ENCODE assay signal across 8 cellular contexts in the genomic region with DNA sequence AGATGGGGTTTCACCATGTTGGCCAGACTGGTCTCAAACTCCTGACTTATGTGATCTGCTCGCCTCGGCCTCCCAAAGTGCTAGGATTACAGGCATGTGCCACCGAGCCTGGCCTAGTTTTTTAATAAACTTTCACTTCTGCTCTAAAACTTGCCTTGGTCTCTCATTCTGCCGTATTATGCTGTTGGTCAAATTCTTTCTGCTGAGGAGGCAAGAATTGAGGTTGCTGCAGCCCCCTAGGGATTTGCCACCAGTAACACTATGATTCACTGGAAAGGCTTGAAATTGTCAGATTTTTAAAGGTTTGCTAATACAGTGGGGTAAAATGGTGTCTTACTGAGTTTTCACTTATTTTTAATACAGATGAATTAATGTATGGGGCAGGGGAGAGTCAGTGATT. TPM values are rescaled to one million over a fixed set of nuclear protein-coding genes. Genes with fewer than 3 reads are reported as not detected.
DNase-seq lines count a peak whose midpoint lies in the region; ATAC-seq and FAIRE-seq lines count a peak whose summit lies in the region.
"Not testable (repeated sequence)": the region's sequence is repeated elsewhere in the genome, so short reads cannot be mapped to it uniquely, and the experiment has no call there.

No MANE protein-coding gene starts in this region.

- peak; percentile 45 for FAIRE-seq in GM18507 (lab: Jason Lieb, UNC)

- H3K9me2 ChIP-seq in GM23248 (ENCODE audit: insufficient read depth), result not testable (repeated sequence)

- intact Hi-C loops in sciatic nerve (cut with DNase I), result not testable (repeated sequence)

- not testable (repeated sequence) for H3K27me3 ChIP-seq in GM23248 (replicated peaks; ENCODE audit: insufficient read depth); adipocyte (replicated peaks; ENCODE audit: control insufficient read depth, insufficient read depth, low read length)

- H3K4me2 ChIP-seq in GM23248 (ENCODE audit: unreplicated experiment), result peak overlapping the region; percentile 62

- not testable (repeated sequence) for H3K36me3 ChIP-seq in GM23248 (ENCODE audit: low read depth); adipocyte (ENCODE audit: control insufficient read depth, insufficient read depth, low read length, severe bottlenecking)

- not testable (repeated sequence) for H3K79me2 ChIP-seq in GM23248 (ENCODE audit: insufficient read depth)

- H3K9ac ChIP-seq in GM23248, result not testable (repeated sequence)
- H3K9ac ChIP-seq in adipocyte (ENCODE audit: low read length), result peak overlapping the region; percentile 74

- peak overlapping the region; percentile 75 for H2AFZ ChIP-seq in GM23248

- 55 to 58% methylated on average over 4 of the region's 4 CpGs for WGBS in GM23248 (ENCODE audit: low coverage in 1 of 2, low lambda C conversion rate in 2 of 2, missing lambda C conversion rate in 2 of 2), 2 experiments

- DNase-seq in GM18507 (ENCODE audit: extremely low spot score, insufficient read length, low read depth); sciatic nerve (ENCODE audit: low spot score): not testable (repeated sequence)
- DNase-seq in GM23248 (peak; percentile 63), adipocyte (ENCODE audit: low read depth) (peak; percentile 28), fibroblast of gingiva (ENCODE audit: low read depth) (peak; percentile 35)

- not testable (repeated sequence) for H3K4me1 ChIP-seq in GM23248 (ENCODE audit: insufficient read depth); adipocyte (ENCODE audit: control insufficient read depth, insufficient read depth, low read length)

- not testable (repeated sequence) for H3K27ac ChIP-seq in GM23248

- in situ Hi-C loops in GM23248 (cut with MboI), result loop anchor here (10.0 kb wide), 1 partner anchor 172 kb away; no protein-coding TSS in a partner anchor

- ATAC-seq in GM19351 (IDR thresholded peaks at IDR 0.05; ENCODE audit: unreplicated experiment) (peak; percentile 66), HG03064 (IDR thresholded peaks at IDR 0.05; ENCODE audit: low read depth, unreplicated experiment) (peak; percentile 74), HG03460 (IDR thresholded peaks at IDR 0.05; ENCODE audit: unreplicated experiment) (peak; percentile 59), sciatic nerve (peak; percentile 77)

- not testable (repeated sequence) for H3K9me3 ChIP-seq in GM23248 (ENCODE audit: low read depth); adipocyte (ENCODE audit: control insufficient read depth, low read length)

- H3K4me3 ChIP-seq in GM23248 (peak overlapping the region; percentile 3; the same call in 1 of the 2 replicates), adipocyte (ENCODE audit: low read length) (peak overlapping the region; percentile 54)

- H3F3A ChIP-seq in GM23248 (ENCODE audit: insufficient read depth), result not testable (repeated sequence)

- H4K20me1 ChIP-seq in GM23248 (ENCODE audit: insufficient read depth), result not testable (repeated sequence)

RNA-seq across cellular contexts. Expression of a gene that starts 21.4 kb away (rescaled TPM):
- 116 and 121 TPM in 2 replicates for total RNA-seq in GM23248 (2014; rRNA removed; shearing (Covaris generic))
- polyA plus RNA-seq in GM23248 (2016; fragmentation: Nextera tagmentation; extraction: Ambion mirVana), result 189 and 194 TPM in 2 replicates
- 205 TPM for total RNA-seq in sciatic nerve
